Comparison of ENCODE assay signal across 9 cellular contexts in the genomic region with DNA sequence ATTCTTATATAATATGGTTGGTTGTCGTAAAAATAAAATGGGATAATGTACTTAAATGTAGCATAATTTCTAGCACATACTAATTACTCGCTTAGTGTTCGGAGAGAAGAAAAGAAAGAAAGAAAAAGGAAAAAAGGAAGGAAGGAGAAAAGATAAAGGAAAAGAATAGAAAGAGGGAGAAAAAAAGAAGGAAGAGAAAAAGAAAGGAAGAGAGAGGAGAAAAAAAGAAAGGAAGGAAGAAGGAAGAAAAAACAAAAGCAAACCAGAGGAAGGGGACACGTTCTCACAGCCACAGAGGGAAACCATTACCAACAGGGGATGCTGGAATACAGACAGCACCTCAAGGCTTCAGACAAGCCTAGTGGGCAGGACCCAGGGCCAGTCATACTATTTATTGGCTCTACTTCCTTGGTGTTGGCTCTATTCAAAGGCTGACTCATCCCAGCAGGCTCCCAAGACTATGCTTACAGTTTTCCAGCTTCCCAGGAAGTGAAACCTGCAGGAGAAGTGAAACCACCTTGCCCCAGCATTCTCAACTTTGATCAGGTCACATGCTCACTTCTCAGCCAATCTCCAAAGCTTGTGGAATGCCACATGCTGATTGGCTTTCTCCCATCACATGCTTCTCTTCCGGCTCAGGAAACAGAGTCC.
DNase-seq lines count a peak whose midpoint lies in the region; ATAC-seq and TF ChIP-seq lines count a peak whose summit lies in the region.
"Had no signal": no experiment of that assay in that cellular context is flagged by ENCODE, and none has a peak within 500 bp of the region (broad histone marks: within the 10 kb centered on the region; RNA-seq: fewer than 3 reads in every experiment).

No MANE protein-coding gene starts in this region.

- CTCF ChIA-PET in HEK293 (lab: Yijun Ruan, JAX), result interaction anchor here (0.6 to 1.2 kb wide), 2 partner anchors 48 to 300 kb away, joined by 3 to 4 read pairs; no protein-coding TSS in a partner anchor

- no peak for TF ChIP-seq CTCF in HEK293 (tag by site-specific recombination; IDR thresholded peaks at IDR 0.05)
- no peak for TF ChIP-seq CTCF in thoracic aorta (IDR thresholded peaks at IDR 0.05)
- TF ChIP-seq CTCF in WERI-Rb-1 (IDR thresholded peaks at IDR 0.05; ENCODE audit: low read depth, low read length), result no peak

- H3K36me3 ChIP-seq in HEK293 (ENCODE audit: control insufficient read depth in 2 of 2, insufficient read depth in 1 of 2, low read length in 2 of 2) (no peaks in the 10 kb centered on the region), thoracic aorta (no peaks in the 10 kb centered on the region), WERI-Rb-1 (no peaks in the 10 kb centered on the region)

- in situ Hi-C loops in SK-MEL-5 (cut with HindIII; ENCODE audit: low pct_unique_long_range_greater_than_20kb, low sequenced_read_pairs), result no loop called here

- peak; percentile 98 for ATAC-seq in thoracic aorta (ENCODE audit: insufficient number of reproducible peaks, low FRiP score, low read depth)
- no peak for ATAC-seq in HG02759 (IDR thresholded peaks at IDR 0.05; ENCODE audit: unreplicated experiment)

- H3K4me3 ChIP-seq in HEK293 (ENCODE audit: low read depth, low read length) (no peak overlapping the region), thoracic aorta (peak overlapping the region; percentile 39), WERI-Rb-1 (ENCODE audit: low read depth, low read length) (no peak overlapping the region)

- H3K27ac ChIP-seq in HEK293 (ENCODE audit: extremely low read depth, low read depth, low read length), result no peak overlapping the region
- peak overlapping the region in 1 of 2 donors; percentile 11 for H3K27ac ChIP-seq in thoracic aorta
- H3K27ac ChIP-seq in WERI-Rb-1, result no peak overlapping the region

- POLR2A ChIA-PET in HEK293 (lab: Yijun Ruan, JAX), result interaction anchor here (0.5 kb wide), 1 partner anchor 69 kb away, joined by 3 read pairs; no protein-coding TSS in a partner anchor

- no peaks in the 10 kb centered on the region for H3K9me3 ChIP-seq in HEK293 (ENCODE audit: control insufficient read depth, insufficient read depth, low read depth, low read length)
- no peaks in the 10 kb centered on the region for H3K9me3 ChIP-seq in thoracic aorta
- H3K9me3 ChIP-seq in WERI-Rb-1 (ENCODE audit: severe bottlenecking), result no peaks in the 10 kb centered on the region

- H3K4me1 ChIP-seq in HEK293 (ENCODE audit: control insufficient read depth, insufficient read depth, low read length), result peaks cover 4% of the 10 kb centered on the region
- H3K4me1 ChIP-seq in thoracic aorta (ENCODE audit: control insufficient read depth in 1 of 2, low read depth in 2 of 2), result peaks cover 28 to 50% of the 10 kb centered on the region in 2 donors

- H3K27me3 ChIP-seq in thoracic aorta (replicated peaks; ENCODE audit: insufficient read depth) (no peaks in the 10 kb centered on the region), WERI-Rb-1 (ENCODE audit: insufficient read depth, low read depth, severe bottlenecking) (no peaks in the 10 kb centered on the region)

- DNase-seq in SK-MEL-5 (ENCODE audit: low read depth, low spot score) (peak; percentile 36), iPS-NIHi7 (ENCODE audit: extremely low spot score) (peak; percentile 32), thoracic aorta (ENCODE audit: low spot score) (peak; percentile 9), WERI-Rb-1 (no peak), NCI-H1930 (lab: John Stamatoyannopoulos, UW) (no peak)
- DNase-seq: activated CD4-positive, alpha-beta T cell treated with anti-CD3 and anti-CD28 coated beads for 1 hour; activated naive CD8-positive, alpha-beta T cell treated with anti-CD3 and anti-CD28 coated beads for 36 hours had no signal

TF ChIP-seq in HEK293, 187 proteins besides CTCF, POLR2A, EP300 and RAD21:
- TF ChIP-seq ZNF48 (tag by site-specific recombination; IDR thresholded peaks at IDR 0.05) (no peak), ZNF664 (tag by site-specific recombination; IDR thresholded peaks at IDR 0.05) (peak; percentile 31; the same call in 1 of the 2 replicates), ZNF366 (tag by site-specific recombination; conservative IDR thresholded peaks at IDR 0.05) (peak; percentile 91), ZXDB (tag by site-specific recombination; IDR thresholded peaks at IDR 0.05) (peak; percentile 38; the same call in 1 of the 2 replicates), ZBTB20 (tag by site-specific recombination; IDR thresholded peaks at IDR 0.05) (peak; percentile 42; the same call in 1 of the 2 replicates), ZNF529 (tag by site-specific recombination; IDR thresholded peaks at IDR 0.05; ENCODE audit: insufficient replicate concordance) (no peak), ZNF776 (tag by site-specific recombination; IDR thresholded peaks at IDR 0.05; ENCODE audit: borderline replicate concordance) (0 out of 2 replicates have a peak, but pooled peaks have one; percentile 41), SP7 (tag by site-specific recombination; IDR thresholded peaks at IDR 0.05) (0 out of 2 replicates have a peak, but pooled peaks have one; percentile 17), ZBTB8A (tag by site-specific recombination; IDR thresholded peaks at IDR 0.05) (no peak), PRDM1 (tag by site-specific recombination; IDR thresholded peaks at IDR 0.05) (peak; percentile 71; the same call in 1 of the 2 replicates)
- TF ChIP-seq, protein P1, sequence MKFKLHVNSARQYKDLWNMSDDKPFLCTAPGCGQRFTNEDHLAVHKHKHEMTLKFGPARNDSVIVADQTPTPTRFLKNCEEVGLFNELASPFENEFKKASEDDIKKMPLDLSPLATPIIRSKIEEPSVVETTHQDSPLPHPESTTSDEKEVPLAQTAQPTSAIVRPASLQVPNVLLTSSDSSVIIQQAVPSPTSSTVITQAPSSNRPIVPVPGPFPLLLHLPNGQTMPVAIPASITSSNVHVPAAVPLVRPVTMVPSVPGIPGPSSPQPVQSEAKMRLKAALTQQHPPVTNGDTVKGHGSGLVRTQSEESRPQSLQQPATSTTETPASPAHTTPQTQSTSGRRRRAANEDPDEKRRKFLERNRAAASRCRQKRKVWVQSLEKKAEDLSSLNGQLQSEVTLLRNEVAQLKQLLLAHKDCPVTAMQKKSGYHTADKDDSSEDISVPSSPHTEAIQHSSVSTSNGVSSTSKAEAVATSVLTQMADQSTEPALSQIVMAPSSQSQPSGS (tag by site-specific recombination; IDR thresholded peaks at IDR 0.05; ENCODE audit: low read depth), result no peak
- TF ChIP-seq, protein P2, sequence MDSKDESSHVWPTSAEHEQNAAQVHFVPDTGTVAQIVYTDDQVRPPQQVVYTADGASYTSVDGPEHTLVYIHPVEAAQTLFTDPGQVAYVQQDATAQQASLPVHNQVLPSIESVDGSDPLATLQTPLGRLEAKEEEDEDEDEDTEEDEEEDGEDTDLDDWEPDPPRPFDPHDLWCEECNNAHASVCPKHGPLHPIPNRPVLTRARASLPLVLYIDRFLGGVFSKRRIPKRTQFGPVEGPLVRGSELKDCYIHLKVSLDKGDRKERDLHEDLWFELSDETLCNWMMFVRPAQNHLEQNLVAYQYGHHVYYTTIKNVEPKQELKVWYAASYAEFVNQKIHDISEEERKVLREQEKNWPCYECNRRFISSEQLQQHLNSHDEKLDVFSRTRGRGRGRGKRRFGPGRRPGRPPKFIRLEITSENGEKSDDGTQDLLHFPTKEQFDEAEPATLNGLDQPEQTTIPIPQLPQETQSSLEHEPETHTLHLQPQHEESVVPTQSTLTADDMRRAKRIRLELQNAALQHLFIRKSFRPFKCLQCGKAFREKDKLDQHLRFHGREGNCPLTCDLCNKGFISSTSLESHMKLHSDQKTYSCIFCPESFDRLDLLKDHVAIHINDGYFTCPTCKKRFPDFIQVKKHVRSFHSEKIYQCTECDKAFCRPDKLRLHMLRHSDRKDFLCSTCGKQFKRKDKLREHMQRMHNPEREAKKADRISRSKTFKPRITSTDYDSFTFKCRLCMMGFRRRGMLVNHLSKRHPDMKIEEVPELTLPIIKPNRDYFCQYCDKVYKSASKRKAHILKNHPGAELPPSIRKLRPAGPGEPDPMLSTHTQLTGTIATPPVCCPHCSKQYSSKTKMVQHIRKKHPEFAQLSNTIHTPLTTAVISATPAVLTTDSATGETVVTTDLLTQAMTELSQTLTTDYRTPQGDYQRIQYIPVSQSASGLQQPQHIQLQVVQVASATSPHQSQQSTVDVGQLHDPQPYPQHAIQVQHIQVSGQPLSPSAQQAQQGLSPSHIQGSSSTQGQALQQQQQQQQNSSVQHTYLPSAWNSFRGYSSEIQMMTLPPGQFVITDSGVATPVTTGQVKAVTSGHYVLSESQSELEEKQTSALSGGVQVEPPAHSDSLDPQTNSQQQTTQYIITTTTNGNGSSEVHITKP (tag by site-specific recombination; IDR thresholded peaks at IDR 0.05), result peak; percentile 68
- TF ChIP-seq, protein P3, sequence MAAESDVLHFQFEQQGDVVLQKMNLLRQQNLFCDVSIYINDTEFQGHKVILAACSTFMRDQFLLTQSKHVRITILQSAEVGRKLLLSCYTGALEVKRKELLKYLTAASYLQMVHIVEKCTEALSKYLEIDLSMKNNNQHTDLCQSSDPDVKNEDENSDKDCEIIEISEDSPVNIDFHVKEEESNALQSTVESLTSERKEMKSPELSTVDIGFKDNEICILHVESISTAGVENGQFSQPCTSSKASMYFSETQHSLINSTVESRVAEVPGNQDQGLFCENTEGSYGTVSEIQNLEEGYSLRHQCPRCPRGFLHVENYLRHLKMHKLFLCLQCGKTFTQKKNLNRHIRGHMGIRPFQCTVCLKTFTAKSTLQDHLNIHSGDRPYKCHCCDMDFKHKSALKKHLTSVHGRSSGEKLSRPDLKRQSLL (tag by site-specific recombination; IDR thresholded peaks at IDR 0.05), result peak; percentile 78

Comparison
In these comparisons a context has a peak if more than half of its experiments do, and no peak if none do; other contexts are left out.
1. DNase-seq: peak in SK-MEL-5 (single experiment), iPS-NIHi7 (single experiment) and thoracic aorta (single experiment); none in WERI-Rb-1 (single experiment) and NCI-H1930 (0 of 2).